ENCODE assay signal across 1 cellular context in the genomic region with DNA sequence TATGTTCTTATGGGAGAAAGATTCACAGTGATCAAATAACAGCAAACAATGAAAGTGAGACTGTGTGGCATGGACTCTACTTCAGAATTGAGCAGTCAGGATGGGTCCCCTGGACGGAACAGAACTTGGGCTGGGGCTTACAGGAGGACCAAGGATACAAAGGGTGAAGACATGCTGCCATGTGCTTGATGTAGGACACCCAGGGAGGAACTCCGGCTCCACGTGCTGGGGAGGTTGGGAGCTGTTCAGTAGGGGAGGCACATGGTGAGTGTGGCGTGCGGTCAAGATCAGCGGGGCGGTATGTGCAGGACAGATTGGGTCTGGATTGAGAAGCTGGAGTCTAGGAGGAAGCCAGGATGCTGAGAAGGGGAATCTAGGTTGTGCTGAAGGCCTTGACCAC.
TF ChIP-seq lines count a peak whose summit lies in the region.

No MANE protein-coding gene starts in this region.

TF ChIP-seq in GM12878, 131 proteins besides CTCF, POLR2A, EP300 and RAD21:
- TF ChIP-seq IKZF1 (conservative IDR thresholded peaks at IDR 0.05) (no peak), SPI1 (IDR thresholded peaks at IDR 0.05; ENCODE audit: borderline replicate concordance, insufficient read depth, low read depth, low read length) (no peak), NRF1 (conservative IDR thresholded peaks at IDR 0.05; ENCODE audit: low read depth, low read length) (no peak), SRF (IDR thresholded peaks at IDR 0.05; ENCODE audit: low read depth in 2 of 2, low read length in 2 of 2) (no peak), RFX5 (IDR thresholded peaks at IDR 0.05; ENCODE audit: low read depth, low read length) (no peak), CREB1 (IDR thresholded peaks at IDR 0.05; ENCODE audit: low read depth) (no peak), GATAD2B (conservative IDR thresholded peaks at IDR 0.05; ENCODE audit: low read depth) (no peak), ZNF24 (IDR thresholded peaks at IDR 0.05) (no peak)
- TF ChIP-seq, protein P1, sequence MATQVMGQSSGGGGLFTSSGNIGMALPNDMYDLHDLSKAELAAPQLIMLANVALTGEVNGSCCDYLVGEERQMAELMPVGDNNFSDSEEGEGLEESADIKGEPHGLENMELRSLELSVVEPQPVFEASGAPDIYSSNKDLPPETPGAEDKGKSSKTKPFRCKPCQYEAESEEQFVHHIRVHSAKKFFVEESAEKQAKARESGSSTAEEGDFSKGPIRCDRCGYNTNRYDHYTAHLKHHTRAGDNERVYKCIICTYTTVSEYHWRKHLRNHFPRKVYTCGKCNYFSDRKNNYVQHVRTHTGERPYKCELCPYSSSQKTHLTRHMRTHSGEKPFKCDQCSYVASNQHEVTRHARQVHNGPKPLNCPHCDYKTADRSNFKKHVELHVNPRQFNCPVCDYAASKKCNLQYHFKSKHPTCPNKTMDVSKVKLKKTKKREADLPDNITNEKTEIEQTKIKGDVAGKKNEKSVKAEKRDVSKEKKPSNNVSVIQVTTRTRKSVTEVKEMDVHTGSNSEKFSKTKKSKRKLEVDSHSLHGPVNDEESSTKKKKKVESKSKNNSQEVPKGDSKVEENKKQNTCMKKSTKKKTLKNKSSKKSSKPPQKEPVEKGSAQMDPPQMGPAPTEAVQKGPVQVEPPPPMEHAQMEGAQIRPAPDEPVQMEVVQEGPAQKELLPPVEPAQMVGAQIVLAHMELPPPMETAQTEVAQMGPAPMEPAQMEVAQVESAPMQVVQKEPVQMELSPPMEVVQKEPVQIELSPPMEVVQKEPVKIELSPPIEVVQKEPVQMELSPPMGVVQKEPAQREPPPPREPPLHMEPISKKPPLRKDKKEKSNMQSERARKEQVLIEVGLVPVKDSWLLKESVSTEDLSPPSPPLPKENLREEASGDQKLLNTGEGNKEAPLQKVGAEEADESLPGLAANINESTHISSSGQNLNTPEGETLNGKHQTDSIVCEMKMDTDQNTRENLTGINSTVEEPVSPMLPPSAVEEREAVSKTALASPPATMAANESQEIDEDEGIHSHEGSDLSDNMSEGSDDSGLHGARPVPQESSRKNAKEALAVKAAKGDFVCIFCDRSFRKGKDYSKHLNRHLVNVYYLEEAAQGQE (IDR thresholded peaks at IDR 0.05; ENCODE audit: low read depth, low read length): no peak
- TF ChIP-seq, protein P2, sequence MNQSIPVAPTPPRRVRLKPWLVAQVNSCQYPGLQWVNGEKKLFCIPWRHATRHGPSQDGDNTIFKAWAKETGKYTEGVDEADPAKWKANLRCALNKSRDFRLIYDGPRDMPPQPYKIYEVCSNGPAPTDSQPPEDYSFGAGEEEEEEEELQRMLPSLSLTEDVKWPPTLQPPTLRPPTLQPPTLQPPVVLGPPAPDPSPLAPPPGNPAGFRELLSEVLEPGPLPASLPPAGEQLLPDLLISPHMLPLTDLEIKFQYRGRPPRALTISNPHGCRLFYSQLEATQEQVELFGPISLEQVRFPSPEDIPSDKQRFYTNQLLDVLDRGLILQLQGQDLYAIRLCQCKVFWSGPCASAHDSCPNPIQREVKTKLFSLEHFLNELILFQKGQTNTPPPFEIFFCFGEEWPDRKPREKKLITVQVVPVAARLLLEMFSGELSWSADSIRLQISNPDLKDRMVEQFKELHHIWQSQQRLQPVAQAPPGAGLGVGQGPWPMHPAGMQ (IDR thresholded peaks at IDR 0.05; ENCODE audit: borderline replicate concordance): no peak
- TF ChIP-seq, protein P3, sequence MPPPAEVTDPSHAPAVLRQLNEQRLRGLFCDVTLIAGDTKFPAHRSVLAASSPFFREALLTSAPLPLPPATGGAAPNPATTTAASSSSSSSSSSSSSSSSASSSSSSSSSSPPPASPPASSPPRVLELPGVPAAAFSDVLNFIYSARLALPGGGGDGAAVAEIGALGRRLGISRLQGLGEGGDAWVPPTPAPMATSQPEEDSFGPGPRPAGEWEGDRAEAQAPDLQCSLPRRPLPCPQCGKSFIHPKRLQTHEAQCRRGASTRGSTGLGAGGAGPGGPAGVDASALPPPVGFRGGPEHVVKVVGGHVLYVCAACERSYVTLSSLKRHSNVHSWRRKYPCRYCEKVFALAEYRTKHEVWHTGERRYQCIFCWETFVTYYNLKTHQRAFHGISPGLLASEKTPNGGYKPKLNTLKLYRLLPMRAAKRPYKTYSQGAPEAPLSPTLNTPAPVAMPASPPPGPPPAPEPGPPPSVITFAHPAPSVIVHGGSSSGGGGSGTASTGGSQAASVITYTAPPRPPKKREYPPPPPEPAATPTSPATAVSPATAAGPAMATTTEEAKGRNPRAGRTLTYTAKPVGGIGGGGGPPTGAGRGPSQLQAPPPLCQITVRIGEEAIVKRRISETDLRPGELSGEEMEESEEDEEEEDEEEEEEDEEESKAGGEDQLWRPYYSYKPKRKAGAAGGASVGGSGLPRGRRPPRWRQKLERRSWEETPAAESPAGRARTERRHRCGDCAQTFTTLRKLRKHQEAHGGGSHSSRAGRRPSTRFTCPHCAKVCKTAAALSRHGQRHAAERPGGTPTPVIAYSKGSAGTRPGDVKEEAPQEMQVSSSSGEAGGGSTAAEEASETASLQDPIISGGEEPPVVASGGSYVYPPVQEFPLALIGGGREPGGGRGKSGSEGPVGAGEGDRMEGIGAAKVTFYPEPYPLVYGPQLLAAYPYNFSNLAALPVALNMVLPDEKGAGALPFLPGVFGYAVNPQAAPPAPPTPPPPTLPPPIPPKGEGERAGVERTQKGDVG (CRISPR knock-in tag; IDR thresholded peaks at IDR 0.05): no peak
- TF ChIP-seq, protein P4, sequence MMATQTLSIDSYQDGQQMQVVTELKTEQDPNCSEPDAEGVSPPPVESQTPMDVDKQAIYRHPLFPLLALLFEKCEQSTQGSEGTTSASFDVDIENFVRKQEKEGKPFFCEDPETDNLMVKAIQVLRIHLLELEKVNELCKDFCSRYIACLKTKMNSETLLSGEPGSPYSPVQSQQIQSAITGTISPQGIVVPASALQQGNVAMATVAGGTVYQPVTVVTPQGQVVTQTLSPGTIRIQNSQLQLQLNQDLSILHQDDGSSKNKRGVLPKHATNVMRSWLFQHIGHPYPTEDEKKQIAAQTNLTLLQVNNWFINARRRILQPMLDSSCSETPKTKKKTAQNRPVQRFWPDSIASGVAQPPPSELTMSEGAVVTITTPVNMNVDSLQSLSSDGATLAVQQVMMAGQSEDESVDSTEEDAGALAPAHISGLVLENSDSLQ (IDR thresholded peaks at IDR 0.05): no peak
- TF ChIP-seq, protein P5, sequence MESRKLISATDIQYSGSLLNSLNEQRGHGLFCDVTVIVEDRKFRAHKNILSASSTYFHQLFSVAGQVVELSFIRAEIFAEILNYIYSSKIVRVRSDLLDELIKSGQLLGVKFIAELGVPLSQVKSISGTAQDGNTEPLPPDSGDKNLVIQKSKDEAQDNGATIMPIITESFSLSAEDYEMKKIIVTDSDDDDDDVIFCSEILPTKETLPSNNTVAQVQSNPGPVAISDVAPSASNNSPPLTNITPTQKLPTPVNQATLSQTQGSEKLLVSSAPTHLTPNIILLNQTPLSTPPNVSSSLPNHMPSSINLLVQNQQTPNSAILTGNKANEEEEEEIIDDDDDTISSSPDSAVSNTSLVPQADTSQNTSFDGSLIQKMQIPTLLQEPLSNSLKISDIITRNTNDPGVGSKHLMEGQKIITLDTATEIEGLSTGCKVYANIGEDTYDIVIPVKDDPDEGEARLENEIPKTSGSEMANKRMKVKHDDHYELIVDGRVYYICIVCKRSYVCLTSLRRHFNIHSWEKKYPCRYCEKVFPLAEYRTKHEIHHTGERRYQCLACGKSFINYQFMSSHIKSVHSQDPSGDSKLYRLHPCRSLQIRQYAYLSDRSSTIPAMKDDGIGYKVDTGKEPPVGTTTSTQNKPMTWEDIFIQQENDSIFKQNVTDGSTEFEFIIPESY (IDR thresholded peaks at IDR 0.05): no peak
